Comparison of ENCODE assay signal across 22 cellular contexts in genomic region chr3:123149525-123149924, GRCh38. TPM values are rescaled to one million over a fixed set of nuclear protein-coding genes. Genes with fewer than 3 reads are reported as not detected.
A peak's percentile ranks its signal among the peaks of the same experiment; 100 is the strongest.
DNase-seq lines count a peak whose midpoint lies in the region; ATAC-seq and TF ChIP-seq lines count a peak whose summit lies in the region.
"Had no signal": no experiment of that assay in that cellular context is flagged by ENCODE, and none has a peak within 500 bp of the region (broad histone marks: within the 10 kb centered on the region; RNA-seq: fewer than 3 reads in every experiment).

No MANE protein-coding gene starts in this region.

- H3K4me3 ChIP-seq in Panc1 (ENCODE audit: low read depth in 2 of 2, low read length in 2 of 2) (no peak overlapping the region), vagina (no peak overlapping the region)
- H3K4me3 ChIP-seq: GM12878, Peyer's patch, SJCRH30 had no signal

- H3K9me3 ChIP-seq in Panc1 (ENCODE audit: control insufficient read depth, insufficient read depth, low read depth, low read length) (no peaks in the 10 kb centered on the region), vagina (no peaks in the 10 kb centered on the region)
- H3K9me3 ChIP-seq: Caco-2, Peyer's patch, SJCRH30 had no signal

- peaks cover 5 to 13% of the 10 kb centered on the region in 2 donors for H3K9me3 Mint-ChIP-seq in activated naive CD4-positive, alpha-beta T cell treated with anti-CD3 and anti-CD28 coated beads, Interleukin-2, amount 50 U/mL, for 72 hours
- H3K9me3 Mint-ChIP-seq in activated CD4-positive, alpha-beta memory T cell treated with anti-CD3 and anti-CD28 coated beads, Interleukin-2, amount 10 ng/mL, durations not matched to agents 7 days and 5 days = peaks cover 3% of the 10 kb centered on the region

- DNase-seq in activated naive CD4-positive, alpha-beta T cell treated with anti-CD3 and anti-CD28 coated beads, Interleukin-2, amount 50 U/mL, for 72 hours (ENCODE audit: low spot score in 2 of 2) = no peak
- no peak for DNase-seq in activated naive CD4-positive, alpha-beta T cell (lab: John Stamatoyannopoulos, UW)
- no peak for DNase-seq in Panc1 (ENCODE audit: low read depth, low spot score)
- DNase-seq in left lobe of liver (ENCODE audit: low spot score) = peak; percentile 23
- DNase-seq in NCI-H2227 (lab: John Stamatoyannopoulos, UW; ENCODE audit: unreplicated experiment) = no peak
- DNase-seq in vagina (ENCODE audit: extremely low spot score in 2 of 2) = no peak
- no peak for DNase-seq in NCI-H1092 treated with DMSO at 0.1 percent for 48 hours (lab: John Stamatoyannopoulos, UW)
- no peak for DNase-seq in activated CD4-positive, alpha-beta memory T cell treated with anti-CD3 and anti-CD28 coated beads, Interleukin-2, amount 10 ng/mL, durations not matched to agents 7 days and 5 days
- DNase-seq: 8988T, Caco-2, DMS 273 treated with DMSO at 0.1 percent for 48 hours, DND-41, NCI-H1105 treated with DMSO at 0.1 percent for 48 hours, NCI-H2029 treated with DMSO at 0.1 percent for 48 hours, NCI-H2171, NCI-H524 treated with DMSO at 0.1 percent for 48 hours, NCI-H82, Peyer's patch, SJCRH30 had no signal

- TF ChIP-seq POLR2A in vagina (IDR thresholded peaks at IDR 0.05) = no peak

- intact Hi-C loops in Panc1 (cut with micrococcal nuclease; ENCODE audit: unreplicated experiment) (no loop called here), vagina (cut with DNase I) (no loop called here)

- no peaks in the 10 kb centered on the region for H3K27me3 Mint-ChIP-seq in activated CD4-positive, alpha-beta memory T cell treated with anti-CD3 and anti-CD28 coated beads, Interleukin-2, amount 10 ng/mL, durations not matched to agents 7 days and 5 days

- H3K27ac ChIP-seq in Panc1 (ENCODE audit: low read length) = no peak overlapping the region
- no peak overlapping the region for H3K27ac ChIP-seq in vagina
- H3K27ac ChIP-seq: C4-2B, HL-60, Peyer's patch, SJCRH30 had no signal

- peaks cover 8% of the 10 kb centered on the region for H3K36me3 ChIP-seq in Panc1 (ENCODE audit: control insufficient read depth, insufficient read depth, low read length)
- peaks cover 0 to 33% of the 10 kb centered on the region in 2 donors for H3K36me3 ChIP-seq in vagina

- POLR2A ChIA-PET in Panc1 (lab: Charles Lee) = no interaction called here
- POLR2A ChIA-PET in activated CD4-positive, alpha-beta memory T cell treated with anti-CD3 and anti-CD28 coated beads, Interleukin-2, amount 10 ng/mL, durations not matched to agents 7 days and 5 days (lab: Charles Lee) = no interaction called here

- TF ChIP-seq CTCF in Panc1 (IDR thresholded peaks at IDR 0.05) (no peak), vagina (IDR thresholded peaks at IDR 0.05) (no peak)

- in situ Hi-C loops in Panc1 (cut with HindIII; ENCODE audit: low pct_unique_long_range_greater_than_20kb, low sequenced_read_pairs) = no loop called here

- TSS peak; percentile 35 for BruUV-seq in Panc1 (replicated peaks; lab: Mats Ljungman, UMichigan)

- CTCF ChIA-PET in Panc1 (lab: Charles Lee) = no interaction called here
- CTCF ChIA-PET in activated CD4-positive, alpha-beta memory T cell treated with anti-CD3 and anti-CD28 coated beads, Interleukin-2, amount 10 ng/mL, durations not matched to agents 7 days and 5 days (lab: Charles Lee) = no interaction called here

- peaks cover 32 to 35% of the 10 kb centered on the region in 2 donors for H3K36me3 Mint-ChIP-seq in activated naive CD4-positive, alpha-beta T cell treated with anti-CD3 and anti-CD28 coated beads, Interleukin-2, amount 50 U/mL, for 72 hours
- H3K36me3 Mint-ChIP-seq in activated CD4-positive, alpha-beta memory T cell treated with anti-CD3 and anti-CD28 coated beads, Interleukin-2, amount 10 ng/mL, durations not matched to agents 7 days and 5 days (ENCODE audit: low read depth) = peaks cover 51% of the 10 kb centered on the region

- no peak for ATAC-seq in activated naive CD4-positive, alpha-beta T cell treated with anti-CD3 and anti-CD28 coated beads, Interleukin-2, amount 50 U/mL, for 72 hours
- ATAC-seq in Panc1 = no peak
- no peak for ATAC-seq in left lobe of liver
- ATAC-seq: GM12878 had no signal

- no peaks in the 10 kb centered on the region for H3K27me3 ChIP-seq in Panc1 (ENCODE audit: control insufficient read depth, insufficient read depth, low read length)
- H3K27me3 ChIP-seq in vagina = no peaks in the 10 kb centered on the region
- H3K27me3 ChIP-seq: Peyer's patch, SJCRH30 had no signal

- H3K4me1 Mint-ChIP-seq in activated CD4-positive, alpha-beta memory T cell treated with anti-CD3 and anti-CD28 coated beads, Interleukin-2, amount 10 ng/mL, durations not matched to agents 7 days and 5 days = no peaks in the 10 kb centered on the region

- H3K4me1 ChIP-seq in Panc1 (ENCODE audit: control insufficient read depth, insufficient read depth, low read length) (no peaks in the 10 kb centered on the region), vagina (no peaks in the 10 kb centered on the region)
- H3K4me1 ChIP-seq: Caco-2, Peyer's patch had no signal

- no peak overlapping the region for H3K4me3 Mint-ChIP-seq in activated CD4-positive, alpha-beta memory T cell treated with anti-CD3 and anti-CD28 coated beads, Interleukin-2, amount 10 ng/mL, durations not matched to agents 7 days and 5 days

- peak overlapping the region; percentile 28 to 66 for H3K27ac Mint-ChIP-seq in activated naive CD4-positive, alpha-beta T cell treated with anti-CD3 and anti-CD28 coated beads, Interleukin-2, amount 50 U/mL, for 72 hours
- no peak overlapping the region for H3K27ac Mint-ChIP-seq in activated CD4-positive, alpha-beta memory T cell treated with anti-CD3 and anti-CD28 coated beads, Interleukin-2, amount 10 ng/mL, durations not matched to agents 7 days and 5 days

RNA-seq across cellular contexts. Expression of gene SEC22A, which starts 52.2 kb away (rescaled TPM):
- 10 to 100 TPM; 16.8 to 18.3 TPM for total RNA-seq in activated naive CD4-positive, alpha-beta T cell treated with anti-CD3 and anti-CD28 coated beads, Interleukin-2, amount 50 U/mL, for 72 hours
- total RNA-seq in Panc1 (2021; ENCODE audit: unreplicated experiment) = 22.7 TPM
- 17.8 TPM for polyA plus RNA-seq in Panc1 (2012; ENCODE audit: insufficient read length)
- total RNA-seq in left lobe of liver = 7.7 TPM
- 17.7 TPM for total RNA-seq in vagina
- 10 to 100 TPM; 18.0 to 18.6 TPM for total RNA-seq in activated CD4-positive, alpha-beta memory T cell treated with anti-CD3 and anti-CD28 coated beads, Interleukin-2, amount 10 ng/mL, durations not matched to agents 7 days and 5 days
